In genomic region chr5:84058561-84058960, GRCh38 we compare ENCODE assay signal across 9 cellular contexts.
"Had no signal": no experiment of that assay in that cellular context is flagged by ENCODE, and none has a peak within 500 bp of the region (broad histone marks: within the 10 kb centered on the region; RNA-seq: fewer than 3 reads in every experiment).

No MANE protein-coding gene starts in this region.

- ATAC-seq: HCT116, HepG2, K562 had no signal

- DNase-seq: GM23248, GOT3, H9, HFFc6, KG1 had no signal

- H3K27ac ChIP-seq: GM23248, HL-60 had no signal

- H3K9ac ChIP-seq: GM23248 had no signal

- H2AFZ ChIP-seq: GM23248 had no signal

- H3K4me3 ChIP-seq: GM23248, K562 had no signal

- FAIRE-seq: HepG2, K562 had no signal
